Comparison of ENCODE assay signal across 10 cellular contexts in genomic region chr1:51313961-51314777, GRCh38. TPM values are rescaled to one million over a fixed set of nuclear protein-coding genes. Genes with fewer than 3 reads are reported as not detected.
A peak's percentile ranks its signal among the peaks of the same experiment; 100 is the strongest.
DNase-seq lines count a peak whose midpoint lies in the region; ATAC-seq and TF ChIP-seq lines count a peak whose summit lies in the region.
"Had no signal": no experiment of that assay in that cellular context is flagged by ENCODE, and none has a peak within 500 bp of the region (broad histone marks: within the 10 kb centered on the region; RNA-seq: fewer than 3 reads in every experiment).

No MANE protein-coding gene starts in this region.

- peak overlapping the region; percentile 75 for H3K27ac Mint-ChIP-seq in neural crest cell (ENCODE audit: unreplicated experiment)
- H3K27ac Mint-ChIP-seq: activated CD4-positive, alpha-beta memory T cell treated with anti-CD3 and anti-CD28 coated beads, Interleukin-2, amount 10 ng/mL, durations not matched to agents 7 days and 5 days had no signal

- no peaks in the 10 kb centered on the region for H3K27me3 Mint-ChIP-seq in neural crest cell (ENCODE audit: low read depth)
- H3K27me3 Mint-ChIP-seq: IgD-negative memory B cell had no signal

- H3K4me1 Mint-ChIP-seq in neural crest cell: peaks cover 5% of the 10 kb centered on the region

- H3K9me3 Mint-ChIP-seq in neural crest cell: no peaks in the 10 kb centered on the region
- H3K9me3 Mint-ChIP-seq: activated CD4-positive, alpha-beta memory T cell treated with anti-CD3 and anti-CD28 coated beads, Interleukin-2, amount 10 ng/mL, durations not matched to agents 7 days and 5 days; IgD-negative memory B cell had no signal

- H3K27ac ChIP-seq in C4-2B: peak overlapping the region; percentile 79

- DNase-seq in LoVo (ENCODE audit: low spot score) (peak; percentile 79), dermis blood vessel endothelial cell (peak; percentile 85), neural crest cell (ENCODE audit: low read depth, low spot score) (no peak), T1000 (lab: John Stamatoyannopoulos, UW) (no peak), GDM1 (lab: John Stamatoyannopoulos, UW) (no peak)
- DNase-seq: activated CD4-positive, alpha-beta memory T cell treated with anti-CD3 and anti-CD28 coated beads, Interleukin-2, amount 10 ng/mL, durations not matched to agents 7 days and 5 days had no signal

- no peak overlapping the region for H3K4me3 Mint-ChIP-seq in neural crest cell
- H3K4me3 Mint-ChIP-seq: activated CD4-positive, alpha-beta memory T cell treated with anti-CD3 and anti-CD28 coated beads, Interleukin-2, amount 10 ng/mL, durations not matched to agents 7 days and 5 days; IgD-negative memory B cell had no signal

- ATAC-seq in HG02973 (IDR thresholded peaks at IDR 0.05; ENCODE audit: unreplicated experiment) (no peak), HG03097 (IDR thresholded peaks at IDR 0.05; ENCODE audit: low FRiP score, unreplicated experiment) (no peak)

- TF ChIP-seq CTCF in C4-2B (conservative IDR thresholded peaks at IDR 0.05): no peak
- TF ChIP-seq CTCF in neural crest cell (conservative IDR thresholded peaks at IDR 0.05): no peak

- H3K36me3 Mint-ChIP-seq in neural crest cell (ENCODE audit: low read depth): no peaks in the 10 kb centered on the region
- H3K36me3 Mint-ChIP-seq: IgD-negative memory B cell had no signal

RNA-seq across cellular contexts. Expression of gene TTC39A, which starts 16.2 kb away (rescaled TPM):
- total RNA-seq in dermis blood vessel endothelial cell (2.9 and 4.1 TPM in 2 replicates), neural crest cell (1.6 and 1.7 TPM in 2 replicates)
- total RNA-seq: activated CD4-positive, alpha-beta memory T cell treated with anti-CD3 and anti-CD28 coated beads, Interleukin-2, amount 10 ng/mL, durations not matched to agents 7 days and 5 days had no signal

Comparison
In these comparisons a context has a peak if more than half of its experiments do, and no peak if none do; other contexts are left out.
1. DNase-seq: peak in LoVo (single experiment) and dermis blood vessel endothelial cell (single experiment); none in neural crest cell (single experiment), T1000 (single experiment) and GDM1 (single experiment).